Comparison of ENCODE assay signal across 8 cellular contexts in genomic region chr6:133184798-133185380, GRCh38. TPM values are rescaled to one million over a fixed set of nuclear protein-coding genes. Genes with fewer than 3 reads are reported as not detected.
DNase-seq lines count a peak whose midpoint lies in the region; ATAC-seq and TF ChIP-seq lines count a peak whose summit lies in the region.

No MANE protein-coding gene starts in this region.

- H3K27me3 ChIP-seq in GM06990 (replicated peaks; ENCODE audit: control insufficient read depth, insufficient read depth, low read length), result no peaks in the 10 kb centered on the region

- no peak overlapping the region for H3K4me3 ChIP-seq in GM06990 (replicated peaks; ENCODE audit: low read depth, low read length)

- ATAC-seq in HG03571 (IDR thresholded peaks at IDR 0.05; ENCODE audit: unreplicated experiment), result no peak

- no peaks in the 10 kb centered on the region for H3K36me3 ChIP-seq in GM06990 (ENCODE audit: control insufficient read depth, insufficient read depth, low read length)

- DNase-seq in GM06990 (ENCODE audit: extremely low read depth, insufficient read length), result no peak
- DNase-seq in NCI-H146 (lab: John Stamatoyannopoulos, UW), result peak; percentile 29
- peak; percentile 44 for DNase-seq in dermis blood vessel endothelial cell
- peak; percentile 55 for DNase-seq in pons (ENCODE audit: low spot score)
- DNase-seq in NCI-H1436 (lab: John Stamatoyannopoulos, UW), result no peak
- DNase-seq in cerebellum (ENCODE audit: low spot score), result no peak
- no peak for DNase-seq in NCI-H2227 (lab: John Stamatoyannopoulos, UW; ENCODE audit: unreplicated experiment)

- peak; percentile 41 for TF ChIP-seq CTCF in GM06990 (IDR thresholded peaks at IDR 0.05; ENCODE audit: insufficient read depth, low read length, poor library complexity, severe bottlenecking)

RNA-seq across cellular contexts. Expression of gene EYA4, which starts 56.3 kb away (rescaled TPM):
- total RNA-seq in dermis blood vessel endothelial cell (under 0.01 and 0.09 TPM in 2 replicates), cerebellum (2.4 TPM)

Comparison
In these comparisons a context has a peak if more than half of its experiments do, and no peak if none do; other contexts are left out.
1. DNase-seq: peak in NCI-H146 (single experiment), dermis blood vessel endothelial cell (single experiment) and pons (single experiment); none in GM06990 (single experiment), NCI-H1436 (single experiment), cerebellum (single experiment) and NCI-H2227 (single experiment).